8 cellular contexts compared by ENCODE assay signal in the genomic region with DNA sequence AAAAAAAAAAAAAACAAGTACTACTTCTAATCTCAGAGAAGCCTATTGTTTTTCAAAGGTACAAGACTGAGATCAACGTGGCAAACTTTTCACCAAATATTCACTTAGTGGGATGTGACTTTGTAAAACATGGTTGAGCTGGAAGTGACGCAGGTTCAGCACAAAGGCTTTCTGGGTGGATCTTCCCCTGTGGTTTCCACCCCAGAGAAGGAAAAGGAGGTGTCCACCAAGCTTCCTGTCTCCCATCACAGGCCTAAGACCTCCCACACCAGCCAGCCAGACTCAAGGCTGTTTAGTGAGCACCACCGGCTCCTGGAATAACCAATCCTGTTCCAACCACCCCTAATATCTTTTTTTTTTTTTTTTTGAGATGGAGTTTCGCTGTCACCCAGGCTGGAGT. TPM values are rescaled to one million over a fixed set of nuclear protein-coding genes. Genes with fewer than 3 reads are reported as not detected.
DNase-seq lines count a peak whose midpoint lies in the region; ATAC-seq and TF ChIP-seq lines count a peak whose summit lies in the region.

No MANE protein-coding gene starts in this region.

- intact Hi-C loops in lower leg skin (cut with DNase I; ENCODE audit: low total_unique reads), result no loop called here

- CTCF ChIA-PET in activated CD4-positive, alpha-beta memory T cell treated with anti-CD3 and anti-CD28 coated beads, Interleukin-2, amount 10 ng/mL, durations not matched to agents 7 days and 5 days (lab: Charles Lee), result interaction anchor here (0.7 to 2.6 kb wide), 7 partner anchors 53 to 772 kb away, joined by 3 to 10 read pairs (median 5); no protein-coding TSS in a partner anchor

- TF ChIP-seq CTCF in H9 (conservative IDR thresholded peaks at IDR 0.05) (no peak), lower leg skin (IDR thresholded peaks at IDR 0.05) (no peak)

- peak overlapping the region in 2 of 3 experiments; percentile 44 to 76; a peak in 2 of 7 replicates for H3K27ac Mint-ChIP-seq in H9
- peak overlapping the region; percentile 72 for H3K27ac Mint-ChIP-seq in activated CD4-positive, alpha-beta memory T cell treated with anti-CD3 and anti-CD28 coated beads, Interleukin-2, amount 10 ng/mL, durations not matched to agents 7 days and 5 days

- no peak overlapping the region for H3K4ac ChIP-seq in H9 (ENCODE audit: low read depth, low read length)

- H2AFZ ChIP-seq in H9 (ENCODE audit: low read length), result no peak overlapping the region

- no peaks in the 10 kb centered on the region for H3K9me3 Mint-ChIP-seq in H9
- no peaks in the 10 kb centered on the region for H3K9me3 Mint-ChIP-seq in activated CD4-positive, alpha-beta memory T cell treated with anti-CD3 and anti-CD28 coated beads, Interleukin-2, amount 10 ng/mL, durations not matched to agents 7 days and 5 days

- peaks cover 12% of the 10 kb centered on the region for H3K79me1 ChIP-seq in H9 (ENCODE audit: insufficient read depth, low read depth, low read length, poor library complexity, severe bottlenecking)

- no peak overlapping the region for H2BK15ac ChIP-seq in H9 (ENCODE audit: low read depth, low read length)

- ATAC-seq in esophagus mucosa (peak; percentile 12), HG02678 (IDR thresholded peaks at IDR 0.05; ENCODE audit: unreplicated experiment) (no peak)

- H4K5ac ChIP-seq in H9 (ENCODE audit: insufficient read length, low read depth, low read length), result no peak overlapping the region

- H3K9ac ChIP-seq in H9 (ENCODE audit: extremely low read depth, insufficient read length, low read length), result no peak overlapping the region

- H4K91ac ChIP-seq in H9 (ENCODE audit: insufficient read length, low read depth, low read length), result no peak overlapping the region

- POLR2A ChIA-PET in activated CD4-positive, alpha-beta memory T cell treated with anti-CD3 and anti-CD28 coated beads, Interleukin-2, amount 10 ng/mL, durations not matched to agents 7 days and 5 days (lab: Charles Lee), result interaction anchor here (0.6 to 1.5 kb wide), 8 partner anchors 32 to 304 kb away, joined by 3 to 6 read pairs (median 4); no protein-coding TSS in a partner anchor

- H3K27ac ChIP-seq in H9 (ENCODE audit: insufficient read length, low read depth, low read length) (no peak overlapping the region), skin epidermis (peak overlapping the region in 14 of 21 experiments; percentile 25 to 78 (median 46))

- no peak overlapping the region for H2AK5ac ChIP-seq in H9 (ENCODE audit: insufficient read length, low read length)

- H4K8ac ChIP-seq in H9 (replicated peaks; ENCODE audit: insufficient read length, low read depth, low read length), result no peak overlapping the region

- H3K4me1 Mint-ChIP-seq in H9, result peaks cover 40 to 47% of the 10 kb centered on the region in 2 experiments
- H3K4me1 Mint-ChIP-seq in activated CD4-positive, alpha-beta memory T cell treated with anti-CD3 and anti-CD28 coated beads, Interleukin-2, amount 10 ng/mL, durations not matched to agents 7 days and 5 days, result peaks cover 72% of the 10 kb centered on the region

- no peak overlapping the region for H3K14ac ChIP-seq in H9 (ENCODE audit: insufficient read depth, low read length)

- H3K23me2 ChIP-seq in H9 (ENCODE audit: insufficient read length, low read depth, low read length, poor library complexity, severe bottlenecking), result peaks cover 3% of the 10 kb centered on the region

- no peak overlapping the region for H2BK120ac ChIP-seq in H9 (ENCODE audit: low read depth, low read length, poor library complexity, severe bottlenecking)

- no peak overlapping the region for H2BK12ac ChIP-seq in H9 (ENCODE audit: insufficient read length, low read depth, low read length)

- no peak overlapping the region for H2BK5ac ChIP-seq in H9 (ENCODE audit: insufficient read length, low read length)

- DNase-seq in H9 (peak; percentile 20), NCI-H2107 (lab: John Stamatoyannopoulos, UW) (no peak), epidermal melanocyte (ENCODE audit: insufficient read length, low spot score) (no peak), lower leg skin (ENCODE audit: low spot score in 2 of 2) (no peak)
- DNase-seq in activated CD4-positive, alpha-beta memory T cell treated with anti-CD3 and anti-CD28 coated beads, Interleukin-2, amount 10 ng/mL, durations not matched to agents 7 days and 5 days, result peak; percentile 77

- no peak overlapping the region for H2BK20ac ChIP-seq in H9 (ENCODE audit: low read depth, low read length, poor library complexity, severe bottlenecking)

- no peak overlapping the region for H3K4me2 ChIP-seq in H9 (ENCODE audit: insufficient read depth, insufficient read length, low read length)

- H3K9me3 ChIP-seq in H9 (ENCODE audit: control insufficient read depth, low read depth, low read length), result no peaks in the 10 kb centered on the region

- H3K27me3 Mint-ChIP-seq in H9 (ENCODE audit: low read depth), result no peaks in the 10 kb centered on the region
- no peaks in the 10 kb centered on the region for H3K27me3 Mint-ChIP-seq in activated CD4-positive, alpha-beta memory T cell treated with anti-CD3 and anti-CD28 coated beads, Interleukin-2, amount 10 ng/mL, durations not matched to agents 7 days and 5 days

- peaks cover 3 to 27% (median 9%) of the 10 kb centered on the region in 3 experiments; a peak in 5 of 7 replicates for H3K36me3 Mint-ChIP-seq in H9 (ENCODE audit: insufficient read depth in 1 of 3, low read depth in 3 of 3)
- peaks cover 18% of the 10 kb centered on the region for H3K36me3 Mint-ChIP-seq in activated CD4-positive, alpha-beta memory T cell treated with anti-CD3 and anti-CD28 coated beads, Interleukin-2, amount 10 ng/mL, durations not matched to agents 7 days and 5 days (ENCODE audit: low read depth)

- no peaks in the 10 kb centered on the region for H3K27me3 ChIP-seq in H9 (ENCODE audit: insufficient read depth, low read length)

- peaks cover 26% of the 10 kb centered on the region; the same call in 1 of the 2 replicates for H3K79me2 ChIP-seq in H9 (ENCODE audit: insufficient read depth, low read length)

- H3K4me3 Mint-ChIP-seq in H9, result no peak overlapping the region
- peak overlapping the region; percentile 35 for H3K4me3 Mint-ChIP-seq in activated CD4-positive, alpha-beta memory T cell treated with anti-CD3 and anti-CD28 coated beads, Interleukin-2, amount 10 ng/mL, durations not matched to agents 7 days and 5 days

- H4K20me1 ChIP-seq in H9 (ENCODE audit: control insufficient read depth, insufficient read depth, insufficient read length), result no peaks in the 10 kb centered on the region

- no peak overlapping the region for H3T11ph ChIP-seq in H9 (ENCODE audit: low read length)

- no peak for TF ChIP-seq POLR2A in lower leg skin (IDR thresholded peaks at IDR 0.05)

- peaks cover 7% of the 10 kb centered on the region for H3K4me1 ChIP-seq in H9 (ENCODE audit: insufficient read depth, low read length)

- WGBS in H9 (ENCODE audit: extremely low coverage, insufficient read length, low lambda C conversion rate), result no CpG with 5 or more reads among the region's 4 CpGs
- 67 to 70% methylated on average over 4 of the region's 4 CpGs for whole genome bisulfite sequencing in lower leg skin, 2 donors

- no peak overlapping the region for H3K23ac ChIP-seq in H9 (ENCODE audit: insufficient read length, low read depth, low read length)

- H3K4me3 ChIP-seq in skin epidermis (no peak overlapping the region), lower leg skin (ENCODE audit: low read depth, poor library complexity, severe bottlenecking) (no peak overlapping the region)

- H3K56ac ChIP-seq in H9 (ENCODE audit: insufficient read length, low read depth, low read length), result no peak overlapping the region

- no peak overlapping the region for H3K18ac ChIP-seq in H9 (ENCODE audit: insufficient read length, low read depth, low read length)

RNA-seq across cellular contexts. Expression of a gene that starts 5.7 kb away (rescaled TPM):
- total RNA-seq in H9 (2021) (51.7 and 58.5 TPM in 2 replicates), esophagus mucosa (22.6 TPM), lower leg skin (10 to 100 TPM; 27.9 to 67.4 (median 40.7) TPM)
- total RNA-seq in activated CD4-positive, alpha-beta memory T cell treated with anti-CD3 and anti-CD28 coated beads, Interleukin-2, amount 10 ng/mL, durations not matched to agents 7 days and 5 days, result 10 to 100 TPM; 45.9 to 49.3 TPM

RNA-seq across cellular contexts. Expression of a gene that starts 50.1 kb away (rescaled TPM):
- total RNA-seq in H9 (2021) (230 and 236 TPM in 2 replicates), esophagus mucosa (71.0 TPM), lower leg skin (100 to 1,000 TPM; 142 to 258 (median 163) TPM)
- 100 to 1,000 TPM in 1 of 2 experiments, 10 to 100 TPM in 1; 99.9 to 102 TPM for total RNA-seq in activated CD4-positive, alpha-beta memory T cell treated with anti-CD3 and anti-CD28 coated beads, Interleukin-2, amount 10 ng/mL, durations not matched to agents 7 days and 5 days

Comparison
In these comparisons a context has a peak if more than half of its experiments do, and no peak if none do; other contexts are left out.
1. DNase-seq: peak in H9 (single experiment) and activated CD4-positive, alpha-beta memory T cell treated with anti-CD3 and anti-CD28 coated beads, Interleukin-2, amount 10 ng/mL, durations not matched to agents 7 days and 5 days (single experiment); none in NCI-H2107 (single experiment), epidermal melanocyte (single experiment) and lower leg skin (0 of 2).